Comparison of ENCODE assay signal across 24 cellular contexts in genomic region chr10:54703086-54703485, GRCh38.
"Had no signal": no experiment of that assay in that cellular context is flagged by ENCODE, and none has a peak within 500 bp of the region (broad histone marks: within the 10 kb centered on the region; RNA-seq: fewer than 3 reads in every experiment).

No MANE protein-coding gene starts in this region.

- ATAC-seq: body of pancreas, gastroesophageal sphincter, heart left ventricle, left ventricle myocardium superior, pancreas, psoas muscle had no signal

- H3K27ac ChIP-seq: body of pancreas, gastroesophageal sphincter, heart left ventricle, neutrophil, pancreas, psoas muscle, right atrium auricular region, skin epidermis, tibial artery had no signal

- H3K4me1 ChIP-seq: body of pancreas, gastroesophageal sphincter, heart left ventricle, pancreas, psoas muscle, right atrium auricular region, tibial artery had no signal

- H3K4me3 ChIP-seq: body of pancreas, gastroesophageal sphincter, heart left ventricle, pancreas, psoas muscle, right atrium auricular region, skin epidermis, tibial artery had no signal

- H3K27ac Mint-ChIP-seq: activated CD4-positive, alpha-beta memory T cell treated with anti-CD3 and anti-CD28 coated beads for 36 hours; activated naive CD8-positive, alpha-beta T cell treated with anti-CD3 and anti-CD28 coated beads for 36 hours; nephron; stimulated activated naive CD8-positive, alpha-beta T cell treated with anti-CD3 and anti-CD28 coated beads, Interleukin-15, Interleukin-2, amounts not matched to agents 100 ng/mL and 50 ng/mL, for 24 hours had no signal

- DNase-seq: activated CD4-positive, alpha-beta memory T cell treated with anti-CD3 and anti-CD28 coated beads for 36 hours; activated CD4-positive, alpha-beta T cell treated with anti-CD3 and anti-CD28 coated beads for 48 hours; activated CD4-positive, CD25-positive, alpha-beta regulatory T cell; activated naive CD4-positive, alpha-beta T cell treated with Interleukin-2 at 50 U/mL for 16 hours; activated naive CD8-positive, alpha-beta T cell treated with anti-CD3 and anti-CD28 coated beads for 36 hours; activated T-cell treated with anti-CD3 and anti-CD28 coated beads, Interleukin-2, amount 50 U/mL, for 48 hours; body of pancreas; caudate nucleus; dermis blood vessel endothelial cell; effector CD8-positive, alpha-beta T cell; heart left ventricle; left ventricle myocardium superior; pancreas; psoas muscle; stimulated activated CD4-positive, alpha-beta T cell treated with anti-CD3 and anti-CD28 coated beads, Interleukin-1b, Interleukin-23, amount 100 ng/mL, for 48 hours; substantia nigra; T-helper 1 cell; tibial artery had no signal

- H3K36me3 ChIP-seq: gastroesophageal sphincter, heart left ventricle, neutrophil, pancreas, right atrium auricular region, tibial artery had no signal

- H3K36me3 Mint-ChIP-seq: activated CD4-positive, alpha-beta memory T cell treated with anti-CD3 and anti-CD28 coated beads for 36 hours; activated naive CD8-positive, alpha-beta T cell treated with anti-CD3 and anti-CD28 coated beads for 36 hours had no signal

- H3K4me3 Mint-ChIP-seq: activated CD4-positive, alpha-beta memory T cell treated with anti-CD3 and anti-CD28 coated beads for 36 hours; activated naive CD8-positive, alpha-beta T cell treated with anti-CD3 and anti-CD28 coated beads for 36 hours; nephron; stimulated activated naive CD8-positive, alpha-beta T cell treated with anti-CD3 and anti-CD28 coated beads, Interleukin-15, Interleukin-2, amounts not matched to agents 100 ng/mL and 50 ng/mL, for 24 hours had no signal

- H3K9me3 ChIP-seq: body of pancreas, gastroesophageal sphincter, neutrophil, pancreas, psoas muscle, right atrium auricular region, tibial artery had no signal

- H3K27me3 ChIP-seq: body of pancreas, gastroesophageal sphincter, heart left ventricle, neutrophil, pancreas, right atrium auricular region, tibial artery had no signal

- H3K4me1 Mint-ChIP-seq: activated naive CD8-positive, alpha-beta T cell treated with anti-CD3 and anti-CD28 coated beads for 36 hours; nephron had no signal

- H3K27me3 Mint-ChIP-seq: activated CD4-positive, alpha-beta memory T cell treated with anti-CD3 and anti-CD28 coated beads for 36 hours; activated naive CD8-positive, alpha-beta T cell treated with anti-CD3 and anti-CD28 coated beads for 36 hours; stimulated activated naive CD8-positive, alpha-beta T cell treated with anti-CD3 and anti-CD28 coated beads, Interleukin-15, Interleukin-2, amounts not matched to agents 100 ng/mL and 50 ng/mL, for 24 hours had no signal
